ENCODE assay signal across 8 cellular contexts in genomic region chr5:10251409-10251808, GRCh38. TPM values are rescaled to one million over a fixed set of nuclear protein-coding genes. Genes with fewer than 3 reads are reported as not detected.
DNase-seq lines count a peak whose midpoint lies in the region; ATAC-seq, FAIRE-seq and TF ChIP-seq lines count a peak whose summit lies in the region.

No MANE protein-coding gene starts in this region.

- H3K36me3 ChIP-seq in psoas muscle (ENCODE audit: insufficient read depth in 1 of 2, low read depth in 1 of 2), result peaks cover 13 to 45% of the 10 kb centered on the region in 2 donors

- TF ChIP-seq CTCF in GM12864 (IDR thresholded peaks at IDR 0.05; ENCODE audit: low read depth, low read length, missing control alignments), result no peak
- TF ChIP-seq CTCF in epithelial cell of proximal tubule (conservative IDR thresholded peaks at IDR 0.05; ENCODE audit: low read depth, low read length), result no peak
- TF ChIP-seq CTCF in psoas muscle (IDR thresholded peaks at IDR 0.05), result no peak
- TF ChIP-seq CTCF in foreskin keratinocyte (conservative IDR thresholded peaks at IDR 0.05), result no peak

- H3K4me3 ChIP-seq in GM12864 (ENCODE audit: low read depth, low read length) (peak overlapping the region; percentile 91), epithelial cell of proximal tubule (ENCODE audit: low read depth, low read length) (peak overlapping the region; percentile 96), psoas muscle (peak overlapping the region; percentile 98)

- ATAC-seq in psoas muscle, result no peak
- no peak for ATAC-seq in foreskin keratinocyte

- 43 to 49% (median 46%) methylated on average over 7 of the region's 7 CpGs for WGBS in psoas muscle, 3 donors

- no peaks in the 10 kb centered on the region for H3K9me3 ChIP-seq in psoas muscle

- H3K27ac ChIP-seq in psoas muscle, result peak overlapping the region; percentile 96
- no peak overlapping the region for H3K27ac ChIP-seq in foreskin keratinocyte

- FAIRE-seq in RCC 7860 (lab: Jason Lieb, UNC), result no peak

- intact Hi-C loops in psoas muscle (cut with DNase I), result loop anchor here in 1 of 2 donors (10.0 kb wide), 1 partner anchor 173 kb away; no protein-coding TSS in a partner anchor

- H3K27me3 ChIP-seq in psoas muscle (ENCODE audit: insufficient read depth in 3 of 3, low read length in 2 of 3) (no peaks in the 10 kb centered on the region), foreskin keratinocyte (no peaks in the 10 kb centered on the region)

- peaks cover 39% of the 10 kb centered on the region for H3K4me1 ChIP-seq in psoas muscle
- H3K4me1 ChIP-seq in foreskin keratinocyte, result peaks cover 6% of the 10 kb centered on the region

- DNase-seq in GM12864 (ENCODE audit: low read depth) (no peak), OCI-M1 (lab: John Stamatoyannopoulos, UW) (peak; percentile 40), epithelial cell of proximal tubule (ENCODE audit: low read depth) (no peak), psoas muscle (no peak), amniotic stem cell (lab: John Stamatoyannopoulos, UW) (no peak), RCC 7860 (ENCODE audit: low spot score) (no peak), foreskin keratinocyte (no peak)
- DNase-seq in activated CD4-positive, alpha-beta T cell treated with anti-CD3 and anti-CD28 coated beads, Interleukin-2, amount 50 U/mL, for 48 hours, result no peak

RNA-seq across cellular contexts. Expression of gene CCT5, which starts 1.3 kb away (rescaled TPM):
- total RNA-seq in epithelial cell of proximal tubule (610 and 905 TPM in 2 replicates), psoas muscle (100 to 1,000 TPM; 150 to 211 (median 197) TPM), foreskin keratinocyte (570 and 654 TPM in 2 replicates)
- polyA plus RNA-seq in psoas muscle (100 to 1,000 TPM; 186 to 454 (median 287) TPM), foreskin keratinocyte (339 and 428 TPM in 2 replicates)

RNA-seq across cellular contexts. Expression of gene ATPSCKMT, which starts 1.7 kb away (rescaled TPM):
- total RNA-seq in epithelial cell of proximal tubule (20.9 and 22.9 TPM in 2 replicates), psoas muscle (10 to 100 TPM in 1 of 4 donors, 1 to 10 TPM in 3; 7.6 to 16.7 (median 8.9) TPM), foreskin keratinocyte (17.1 and 17.8 TPM in 2 replicates)
- polyA plus RNA-seq in psoas muscle (10 to 100 TPM in 2 of 3 donors, 1 to 10 TPM in 1; 9.3 to 26.1 (median 10.2) TPM), foreskin keratinocyte (9.6 and 13.0 TPM in 2 replicates)

RNA-seq across cellular contexts. Expression of gene CMBL, which starts 56.3 kb away (rescaled TPM):
- total RNA-seq in epithelial cell of proximal tubule (2.2 and 3.0 TPM in 2 replicates), psoas muscle (100 to 1,000 TPM in 1 of 4 donors, 10 to 100 TPM in 3; 30.1 to 243 (median 61.1) TPM), foreskin keratinocyte (16.4 and 17.8 TPM in 2 replicates)
- polyA plus RNA-seq in psoas muscle (10 to 100 TPM in 2 of 3 donors, 1 to 10 TPM in 1; 9.4 to 99.4 (median 54.4) TPM), foreskin keratinocyte (18.0 and 20.9 TPM in 2 replicates)
